1 cellular context compared by ENCODE assay signal in genomic region chr17:7740481-7741001, GRCh38.
TF ChIP-seq lines count a peak whose summit lies in the region.

No MANE protein-coding gene starts in this region.

TF ChIP-seq in IMR-90, 13 proteins besides CTCF, POLR2A, EP300 and RAD21:
- no peak for TF ChIP-seq NFE2L2 (IDR thresholded peaks at IDR 0.05; ENCODE audit: low read depth, low read length)
- TF ChIP-seq ELK1 (IDR thresholded peaks at IDR 0.05; ENCODE audit: borderline replicate concordance, low read depth, low read length), result no peak
- TF ChIP-seq FOS (IDR thresholded peaks at IDR 0.05; ENCODE audit: low read depth, low read length), result no peak
- no peak for TF ChIP-seq RCOR1 (IDR thresholded peaks at IDR 0.05; ENCODE audit: insufficient replicate concordance, low read length)
- no peak for TF ChIP-seq MXI1 (IDR thresholded peaks at IDR 0.05; ENCODE audit: borderline replicate concordance, low read depth, low read length)
